Comparison of ENCODE assay signal across 1 cellular context in the genomic region with DNA sequence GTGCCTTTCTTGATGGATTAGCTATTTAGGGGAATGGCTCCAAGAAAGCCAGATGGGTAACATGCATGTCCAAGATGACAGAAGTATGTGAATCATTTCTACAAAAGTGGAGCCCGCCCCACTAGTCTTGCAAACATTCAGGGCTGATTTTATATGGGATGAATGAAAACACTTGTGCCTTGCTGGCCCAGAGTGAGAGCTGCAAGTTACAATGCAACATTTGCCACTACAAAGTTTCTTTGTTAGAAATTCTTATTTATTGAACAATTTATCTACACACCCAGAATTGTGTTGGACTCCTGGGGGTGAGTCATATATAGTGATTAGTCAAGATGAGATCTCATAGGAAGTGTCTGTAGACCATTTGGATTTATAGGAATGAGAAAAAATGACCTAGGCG.
TF ChIP-seq lines count a peak whose summit lies in the region.

No MANE protein-coding gene starts in this region.

TF ChIP-seq in GM23338, 12 proteins besides CTCF, POLR2A, EP300 and RAD21 (continued from another document):
- TF ChIP-seq, protein P1, sequence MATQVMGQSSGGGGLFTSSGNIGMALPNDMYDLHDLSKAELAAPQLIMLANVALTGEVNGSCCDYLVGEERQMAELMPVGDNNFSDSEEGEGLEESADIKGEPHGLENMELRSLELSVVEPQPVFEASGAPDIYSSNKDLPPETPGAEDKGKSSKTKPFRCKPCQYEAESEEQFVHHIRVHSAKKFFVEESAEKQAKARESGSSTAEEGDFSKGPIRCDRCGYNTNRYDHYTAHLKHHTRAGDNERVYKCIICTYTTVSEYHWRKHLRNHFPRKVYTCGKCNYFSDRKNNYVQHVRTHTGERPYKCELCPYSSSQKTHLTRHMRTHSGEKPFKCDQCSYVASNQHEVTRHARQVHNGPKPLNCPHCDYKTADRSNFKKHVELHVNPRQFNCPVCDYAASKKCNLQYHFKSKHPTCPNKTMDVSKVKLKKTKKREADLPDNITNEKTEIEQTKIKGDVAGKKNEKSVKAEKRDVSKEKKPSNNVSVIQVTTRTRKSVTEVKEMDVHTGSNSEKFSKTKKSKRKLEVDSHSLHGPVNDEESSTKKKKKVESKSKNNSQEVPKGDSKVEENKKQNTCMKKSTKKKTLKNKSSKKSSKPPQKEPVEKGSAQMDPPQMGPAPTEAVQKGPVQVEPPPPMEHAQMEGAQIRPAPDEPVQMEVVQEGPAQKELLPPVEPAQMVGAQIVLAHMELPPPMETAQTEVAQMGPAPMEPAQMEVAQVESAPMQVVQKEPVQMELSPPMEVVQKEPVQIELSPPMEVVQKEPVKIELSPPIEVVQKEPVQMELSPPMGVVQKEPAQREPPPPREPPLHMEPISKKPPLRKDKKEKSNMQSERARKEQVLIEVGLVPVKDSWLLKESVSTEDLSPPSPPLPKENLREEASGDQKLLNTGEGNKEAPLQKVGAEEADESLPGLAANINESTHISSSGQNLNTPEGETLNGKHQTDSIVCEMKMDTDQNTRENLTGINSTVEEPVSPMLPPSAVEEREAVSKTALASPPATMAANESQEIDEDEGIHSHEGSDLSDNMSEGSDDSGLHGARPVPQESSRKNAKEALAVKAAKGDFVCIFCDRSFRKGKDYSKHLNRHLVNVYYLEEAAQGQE (IDR thresholded peaks at IDR 0.05; ENCODE audit: unreplicated experiment): no peak
- TF ChIP-seq, protein P2, sequence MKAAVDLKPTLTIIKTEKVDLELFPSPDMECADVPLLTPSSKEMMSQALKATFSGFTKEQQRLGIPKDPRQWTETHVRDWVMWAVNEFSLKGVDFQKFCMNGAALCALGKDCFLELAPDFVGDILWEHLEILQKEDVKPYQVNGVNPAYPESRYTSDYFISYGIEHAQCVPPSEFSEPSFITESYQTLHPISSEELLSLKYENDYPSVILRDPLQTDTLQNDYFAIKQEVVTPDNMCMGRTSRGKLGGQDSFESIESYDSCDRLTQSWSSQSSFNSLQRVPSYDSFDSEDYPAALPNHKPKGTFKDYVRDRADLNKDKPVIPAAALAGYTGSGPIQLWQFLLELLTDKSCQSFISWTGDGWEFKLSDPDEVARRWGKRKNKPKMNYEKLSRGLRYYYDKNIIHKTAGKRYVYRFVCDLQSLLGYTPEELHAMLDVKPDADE (IDR thresholded peaks at IDR 0.05): no peak
- TF ChIP-seq JUNB (IDR thresholded peaks at IDR 0.05; ENCODE audit: unreplicated experiment) (no peak), EZH2 (IDR thresholded peaks at IDR 0.05; ENCODE audit: low read depth, unreplicated experiment) (no peak), NANOG (IDR thresholded peaks at IDR 0.05; ENCODE audit: borderline replicate concordance) (no peak), POLR2AphosphoS5 (IDR thresholded peaks at IDR 0.05; ENCODE audit: low read depth) (no peak), STAT1 (IDR thresholded peaks at IDR 0.05; ENCODE audit: unreplicated experiment) (no peak), ZNF114 (CRISPR knock-in tag; IDR thresholded peaks at IDR 0.05) (no peak), ZNF331 (CRISPR knock-in tag; IDR thresholded peaks at IDR 0.05; ENCODE audit: low read depth) (no peak)
